15 cellular contexts compared by ENCODE assay signal in the genomic region with DNA sequence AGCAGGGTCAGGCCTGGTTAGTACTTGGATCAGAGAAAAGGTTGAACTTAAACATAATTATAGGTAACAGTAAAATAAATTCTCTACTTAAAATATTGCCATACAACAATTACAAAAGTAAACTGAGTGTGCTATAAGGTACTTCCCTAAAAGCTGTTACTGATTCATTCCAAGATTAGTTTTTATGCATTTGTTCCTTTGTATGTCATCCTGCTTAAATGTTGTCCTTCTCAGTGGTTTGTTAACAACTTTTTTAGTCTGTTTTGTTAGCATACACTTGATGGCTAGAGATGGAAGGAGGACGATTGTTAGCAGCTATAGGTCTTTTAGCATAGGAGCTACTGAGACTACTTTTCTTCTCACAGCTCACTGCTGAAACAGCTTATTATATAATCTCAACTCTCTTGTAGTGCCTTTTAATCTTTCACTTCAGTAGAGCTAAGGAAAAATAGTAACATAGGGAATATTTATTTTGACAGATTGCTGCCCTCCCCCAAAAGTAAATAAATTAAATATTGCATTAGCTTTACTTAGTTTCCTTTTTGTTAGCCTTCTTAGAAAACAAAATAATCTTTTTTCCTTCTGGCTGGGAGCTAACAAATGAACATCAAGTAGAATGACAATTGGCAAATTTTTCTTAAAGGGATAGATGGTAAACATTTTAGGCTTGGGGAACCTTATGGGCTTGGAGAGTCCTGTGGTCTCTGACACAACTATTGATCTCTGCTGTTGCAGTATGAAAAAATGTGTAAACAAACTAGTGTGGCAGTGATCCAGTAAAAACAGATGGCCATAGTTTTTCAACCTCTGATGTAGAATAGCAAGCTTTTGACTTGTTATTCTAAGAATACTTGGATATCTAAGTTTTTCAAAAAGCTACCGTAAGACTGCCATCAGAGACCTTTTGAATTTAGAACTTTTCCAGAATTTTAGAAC. TPM values are rescaled to one million over a fixed set of nuclear protein-coding genes. Genes with fewer than 3 reads are reported as not detected.
DNase-seq lines count a peak whose midpoint lies in the region; ATAC-seq and TF ChIP-seq lines count a peak whose summit lies in the region.
"Had no signal": no experiment of that assay in that cellular context is flagged by ENCODE, and none has a peak within 500 bp of the region (broad histone marks: within the 10 kb centered on the region; RNA-seq: fewer than 3 reads in every experiment).

No MANE protein-coding gene starts in this region.

- peak; percentile 56 for DNase-seq in HCEC 1CT
- peak; percentile 37 for DNase-seq in astrocyte of the hippocampus (ENCODE audit: low read depth, low spot score)
- DNase-seq in left kidney (ENCODE audit: low read depth, low spot score): peak; percentile 3
- DNase-seq in lower leg skin (ENCODE audit: low spot score in 2 of 2): no peak
- no peak for DNase-seq in HT-29 (ENCODE audit: low spot score)
- DNase-seq: activated CD8-positive, alpha-beta memory T cell treated with anti-CD3 and anti-CD28 coated beads for 24 hours; mesendoderm; NCI-H1105; NK-92 treated with Interleukin-12 subunit alpha and Interleukin-12 subunit beta, amount 100 ng/mL, for 24 hours; sigmoid colon; SW 1271 had no signal

- WGBS in lower leg skin, 2 donors: 71 to 81% methylated on average over 2 of the region's 2 CpGs

- intact Hi-C loops in lower leg skin (cut with DNase I; ENCODE audit: low total_unique reads): no loop called here

- TF ChIP-seq CTCF in 22Rv1 (IDR thresholded peaks at IDR 0.05) (no peak), lower leg skin (IDR thresholded peaks at IDR 0.05) (no peak)

- ATAC-seq in HG03025 (IDR thresholded peaks at IDR 0.05; ENCODE audit: low FRiP score, unreplicated experiment) (no peak), GM21717 (IDR thresholded peaks at IDR 0.05; ENCODE audit: unreplicated experiment) (no peak)

- no peak overlapping the region for H3K4me3 ChIP-seq in lower leg skin (ENCODE audit: low read depth, poor library complexity, severe bottlenecking)
- H3K4me3 ChIP-seq: BLaER1 treated with 17β-estradiol and CSF1 and Interleukin-3, amounts not matched to agents 10 nM and 100 nM; sigmoid colon had no signal

- peak overlapping the region; percentile 43 for H3K27ac ChIP-seq in 22Rv1
- H3K27ac ChIP-seq: BLaER1 treated with 17β-estradiol and CSF1 and Interleukin-3, amounts not matched to agents 10 nM and 100 nM; sigmoid colon had no signal

- TF ChIP-seq POLR2A in lower leg skin (IDR thresholded peaks at IDR 0.05): no peak

RNA-seq across cellular contexts. Expression of a gene that starts 39.5 kb away (rescaled TPM):
- 10 to 100 TPM; 34.8 to 67.0 (median 44.7) TPM for total RNA-seq in lower leg skin
- 23.4 and 25.6 TPM in 2 replicates for total RNA-seq in HT-29 (2014; rRNA removed; shearing (Covaris generic))

Comparison
In these comparisons a context has a peak if more than half of its experiments do, and no peak if none do; other contexts are left out.
1. DNase-seq: peak in HCEC 1CT (single experiment), astrocyte of the hippocampus (single experiment) and left kidney (single experiment); none in lower leg skin (0 of 2) and HT-29 (single experiment).